In the genomic region with DNA sequence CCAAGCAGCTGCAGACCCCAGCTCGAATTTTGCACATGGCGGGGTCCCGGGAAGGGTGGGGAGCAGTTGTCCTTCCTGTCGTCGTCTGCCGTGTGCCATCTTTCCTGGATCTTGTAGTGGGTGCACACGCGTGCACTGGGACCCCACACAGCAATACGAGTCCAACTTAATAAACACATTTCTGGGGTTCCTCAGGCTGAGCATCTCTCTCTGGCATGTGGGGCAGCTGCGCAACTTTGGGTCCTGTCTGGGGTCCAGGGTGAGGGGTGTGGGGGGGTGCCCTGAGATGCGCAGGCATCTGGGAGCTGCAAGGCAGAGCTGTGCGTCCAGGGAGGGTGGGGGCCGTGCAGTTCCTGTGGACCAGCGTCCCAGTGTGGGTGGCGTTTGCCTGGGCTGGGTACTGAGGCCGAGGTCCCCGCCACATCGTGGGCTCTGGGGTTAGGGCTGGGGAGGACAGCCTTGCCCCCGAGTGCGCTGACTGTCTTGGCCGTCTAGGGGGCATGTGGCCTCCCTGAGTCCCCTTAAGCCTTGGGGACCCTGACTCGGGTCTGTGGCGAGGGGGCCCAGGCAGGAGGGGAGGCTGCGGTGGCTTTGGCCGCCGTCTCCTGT, we compare ENCODE assay signal across 7 cellular contexts. TPM values are rescaled to one million over a fixed set of nuclear protein-coding genes. Genes with fewer than 3 reads are reported as not detected.
DNase-seq lines count a peak whose midpoint lies in the region; ATAC-seq and TF ChIP-seq lines count a peak whose summit lies in the region.
"Had no signal": no experiment of that assay in that cellular context is flagged by ENCODE, and none has a peak within 500 bp of the region (broad histone marks: within the 10 kb centered on the region; RNA-seq: fewer than 3 reads in every experiment).

No MANE protein-coding gene starts in this region.

- H3K4me3 ChIP-seq in osteoblast (ENCODE audit: insufficient read depth, low read length) = peak overlapping the region; percentile 90

- no peaks in the 10 kb centered on the region for H3K9me3 ChIP-seq in osteoblast (ENCODE audit: low read depth, low read length)

- H3K27me3 ChIP-seq in osteoblast (ENCODE audit: insufficient read depth, low read length) = no peaks in the 10 kb centered on the region

- H3K79me2 ChIP-seq in osteoblast (ENCODE audit: insufficient read depth, low read length) = no peaks in the 10 kb centered on the region

- peaks cover 10% of the 10 kb centered on the region for H3K4me1 ChIP-seq in osteoblast (ENCODE audit: insufficient read depth, low read length)

- H4K20me1 ChIP-seq in osteoblast (ENCODE audit: insufficient read depth, low read length) = no peaks in the 10 kb centered on the region

- H3K36me3 ChIP-seq in osteoblast (ENCODE audit: insufficient read depth, low read length) = peaks cover 10% of the 10 kb centered on the region

- H3K36me3 Mint-ChIP-seq in HFFc6 (ENCODE audit: low read depth) (no peaks in the 10 kb centered on the region; the same call in 1 of the 2 replicates), endothelial cell (ENCODE audit: low read depth, unreplicated experiment) (no peaks in the 10 kb centered on the region)
- peaks cover 3% of the 10 kb centered on the region for H3K36me3 Mint-ChIP-seq in activated CD8-positive, alpha-beta T cell treated with anti-CD3 and anti-CD28 coated beads, Interleukin-2, amount 10 ng/mL, durations not matched to agents 7 days and 5 days (ENCODE audit: low read depth)

- CTCF ChIA-PET in activated CD8-positive, alpha-beta T cell treated with anti-CD3 and anti-CD28 coated beads, Interleukin-2, amount 10 ng/mL, durations not matched to agents 7 days and 5 days (lab: Charles Lee) = no interaction called here

- DNase-seq in HFFc6 (no peak), osteoblast (ENCODE audit: insufficient read length, low spot score, missing footprints) (peak; percentile 90), endothelial cell (ENCODE audit: low spot score) (no peak)
- DNase-seq in activated CD8-positive, alpha-beta T cell treated with anti-CD3 and anti-CD28 coated beads, Interleukin-2, amount 10 ng/mL, durations not matched to agents 7 days and 5 days = no peak
- no peak for DNase-seq in stimulated activated CD8-positive, alpha-beta memory T cell treated with anti-CD3 and anti-CD28 coated beads, Interleukin-4, amount 100 ng/mL, for 48 hours

- peak overlapping the region; percentile 78 for H2AFZ ChIP-seq in osteoblast (ENCODE audit: low read length)

- H3K9me3 Mint-ChIP-seq in HFFc6 = no peaks in the 10 kb centered on the region
- H3K9me3 Mint-ChIP-seq in activated CD8-positive, alpha-beta T cell treated with anti-CD3 and anti-CD28 coated beads, Interleukin-2, amount 10 ng/mL, durations not matched to agents 7 days and 5 days (ENCODE audit: insufficient read depth) = no peaks in the 10 kb centered on the region
- H3K9me3 Mint-ChIP-seq in endothelial cell (ENCODE audit: unreplicated experiment) = no peaks in the 10 kb centered on the region

- peak overlapping the region; percentile 28; the same call in 1 of the 2 replicates for H3K4me3 Mint-ChIP-seq in HFFc6
- peak overlapping the region; percentile 63 for H3K4me3 Mint-ChIP-seq in activated CD8-positive, alpha-beta T cell treated with anti-CD3 and anti-CD28 coated beads, Interleukin-2, amount 10 ng/mL, durations not matched to agents 7 days and 5 days
- no peak overlapping the region for H3K4me3 Mint-ChIP-seq in endothelial cell (ENCODE audit: unreplicated experiment)

- no peak for TF ChIP-seq CTCF in HFFc6 (IDR thresholded peaks at IDR 0.05)
- no peak for TF ChIP-seq CTCF in osteoblast (IDR thresholded peaks at IDR 0.05; ENCODE audit: extremely low read depth, low read depth, low read length)
- TF ChIP-seq CTCF in endothelial cell (IDR thresholded peaks at IDR 0.05; ENCODE audit: unreplicated experiment) = no peak

- H3K27ac ChIP-seq in osteoblast (ENCODE audit: low read depth, low read length) = no peak overlapping the region

- H3K4me1 Mint-ChIP-seq in HFFc6 (ENCODE audit: low read depth) (no peaks in the 10 kb centered on the region), endothelial cell (ENCODE audit: unreplicated experiment) (no peaks in the 10 kb centered on the region)
- H3K4me1 Mint-ChIP-seq in activated CD8-positive, alpha-beta T cell treated with anti-CD3 and anti-CD28 coated beads, Interleukin-2, amount 10 ng/mL, durations not matched to agents 7 days and 5 days (ENCODE audit: low read depth) = peaks cover 15% of the 10 kb centered on the region

- H3K27me3 Mint-ChIP-seq in HFFc6 (ENCODE audit: insufficient read depth) (no peaks in the 10 kb centered on the region), endothelial cell (ENCODE audit: unreplicated experiment) (peaks cover 14% of the 10 kb centered on the region)
- H3K27me3 Mint-ChIP-seq in activated CD8-positive, alpha-beta T cell treated with anti-CD3 and anti-CD28 coated beads, Interleukin-2, amount 10 ng/mL, durations not matched to agents 7 days and 5 days (ENCODE audit: low read depth) = peaks cover 14% of the 10 kb centered on the region

- POLR2A ChIA-PET in activated CD8-positive, alpha-beta T cell treated with anti-CD3 and anti-CD28 coated beads, Interleukin-2, amount 10 ng/mL, durations not matched to agents 7 days and 5 days (lab: Charles Lee) = no interaction called here

- H3K4me2 ChIP-seq in osteoblast (ENCODE audit: insufficient read depth, low read length) = peak overlapping the region; percentile 88

- ATAC-seq in activated CD8-positive, alpha-beta T cell treated with anti-CD3 and anti-CD28 coated beads, Interleukin-2, amount 10 ng/mL, durations not matched to agents 7 days and 5 days = no peak
- ATAC-seq in GM18511 (IDR thresholded peaks at IDR 0.05; ENCODE audit: unreplicated experiment) = no peak

- H3K27ac Mint-ChIP-seq in HFFc6 = peak overlapping the region; percentile 40; the same call in 1 of the 2 replicates
- H3K27ac Mint-ChIP-seq in activated CD8-positive, alpha-beta T cell treated with anti-CD3 and anti-CD28 coated beads, Interleukin-2, amount 10 ng/mL, durations not matched to agents 7 days and 5 days = peak overlapping the region; percentile 71
- no peak overlapping the region for H3K27ac Mint-ChIP-seq in endothelial cell (ENCODE audit: unreplicated experiment)

RNA-seq across cellular contexts. Expression of gene PLEKHN1, which starts 0.7 kb away (rescaled TPM):
- total RNA-seq in HFFc6 (2021; fragmentation: NEBNext Ultra II Directional; extraction: Animal tissue kit (Norgen Biotek cat#: 25700)) = 1 to 10 TPM; 5.2 to 6.9 (median 6.0) TPM
- total RNA-seq in activated CD8-positive, alpha-beta T cell treated with anti-CD3 and anti-CD28 coated beads, Interleukin-2, amount 10 ng/mL, durations not matched to agents 7 days and 5 days = 1 to 10 TPM; 1.7 to 2.2 TPM
- 0.36 and 0.88 TPM in 2 replicates for total RNA-seq in osteoblast
- total RNA-seq in endothelial cell (ENCODE audit: unreplicated experiment) = not detected

RNA-seq across cellular contexts. Expression of gene KLHL17, which starts 5.2 kb away (rescaled TPM):
- 10 to 100 TPM; 12.2 to 17.5 (median 13.2) TPM for total RNA-seq in HFFc6 (2021; fragmentation: NEBNext Ultra II Directional; extraction: Animal tissue kit (Norgen Biotek cat#: 25700))
- total RNA-seq in activated CD8-positive, alpha-beta T cell treated with anti-CD3 and anti-CD28 coated beads, Interleukin-2, amount 10 ng/mL, durations not matched to agents 7 days and 5 days = 10 to 100 TPM; 24.4 to 27.7 TPM
- total RNA-seq in osteoblast = 5.4 and 6.2 TPM in 2 replicates
- 18.7 TPM for total RNA-seq in endothelial cell (ENCODE audit: unreplicated experiment)

RNA-seq across cellular contexts. Expression of gene NOC2L, which starts 6.6 kb away (rescaled TPM):
- total RNA-seq in HFFc6 (2021; fragmentation: NEBNext Ultra II Directional; extraction: Animal tissue kit (Norgen Biotek cat#: 25700)) = 100 to 1,000 TPM; 112 to 142 (median 119) TPM
- total RNA-seq in activated CD8-positive, alpha-beta T cell treated with anti-CD3 and anti-CD28 coated beads, Interleukin-2, amount 10 ng/mL, durations not matched to agents 7 days and 5 days = 10 to 100 TPM; 61.7 to 68.7 TPM
- total RNA-seq in osteoblast (47.7 and 47.8 TPM in 2 replicates), endothelial cell (ENCODE audit: unreplicated experiment) (56.5 TPM)

RNA-seq across cellular contexts. Expression of gene PERM1, which starts 16.3 kb away (rescaled TPM):
- total RNA-seq in HFFc6 (2021; fragmentation: NEBNext Ultra II Directional; extraction: Animal tissue kit (Norgen Biotek cat#: 25700)) = under 1 TPM in 2 of 6 experiments, not detected in 4; 0.17 to 0.18 TPM
- total RNA-seq in activated CD8-positive, alpha-beta T cell treated with anti-CD3 and anti-CD28 coated beads, Interleukin-2, amount 10 ng/mL, durations not matched to agents 7 days and 5 days = not detected
- not detected in 2 replicates for total RNA-seq in osteoblast
- total RNA-seq in endothelial cell (ENCODE audit: unreplicated experiment) = not detected
- total RNA-seq: glomerular endothelial cell had no signal

RNA-seq across cellular contexts. Expression of gene HES4, which starts 34.3 kb away (rescaled TPM):
- total RNA-seq in HFFc6 (2021; fragmentation: NEBNext Ultra II Directional; extraction: Animal tissue kit (Norgen Biotek cat#: 25700)) = 10 to 100 TPM; 14.1 to 17.4 (median 15.6) TPM
- total RNA-seq in activated CD8-positive, alpha-beta T cell treated with anti-CD3 and anti-CD28 coated beads, Interleukin-2, amount 10 ng/mL, durations not matched to agents 7 days and 5 days = under 1 TPM; 0.45 to 0.50 TPM
- total RNA-seq in osteoblast (0.29 and 0.72 TPM in 2 replicates), endothelial cell (ENCODE audit: unreplicated experiment) (144 TPM)
